In genomic region chr10:13048762-13049161, GRCh38 we compare ENCODE assay signal across 36 cellular contexts. TPM values are rescaled to one million over a fixed set of nuclear protein-coding genes. Genes with fewer than 3 reads are reported as not detected.
"Had no signal": no experiment of that assay in that cellular context is flagged by ENCODE, and none has a peak within 500 bp of the region (broad histone marks: within the 10 kb centered on the region; RNA-seq: fewer than 3 reads in every experiment).

No MANE protein-coding gene starts in this region.

- H3K4me1 ChIP-seq: SJCRH30 had no signal

- H3K27ac ChIP-seq: brain microvascular endothelial cell, SJCRH30, SK-N-MC, WERI-Rb-1 had no signal

- H3K4me3 ChIP-seq: MG63, SJCRH30, SK-N-MC had no signal

- DNase-seq: activated CD4-positive, alpha-beta T cell treated with anti-CD3 and anti-CD28 coated beads for 1 hour; activated CD4-positive, alpha-beta T cell treated with anti-CD3 and anti-CD28 coated beads, Interleukin-2, amount 10 ng/mL, durations not matched to agents 24 days and 14 days; activated CD4-positive, alpha-beta T cell treated with anti-CD3 and anti-CD28 coated beads, Interleukin-2, amount 50 U/mL, for 4 hours; activated CD4-positive, CD25-positive, alpha-beta regulatory T cell; activated CD8-positive, alpha-beta T cell treated with anti-CD3 and anti-CD28 coated beads for 36 hours; activated effector memory CD4-positive, alpha-beta T cell treated with Interleukin-2 at 50 U/mL for 16 hours; activated naive CD4-positive, alpha-beta T cell treated with anti-CD3 and anti-CD28 coated beads, Interleukin-2, amount 10 ng/mL, durations not matched to agents 7 days and 5 days; activated naive CD8-positive, alpha-beta T cell treated with anti-CD3 and anti-CD28 coated beads, Interleukin-2, amount 50 U/mL, for 24 hours; activated T-cell treated with anti-CD3 and anti-CD28 coated beads, Interleukin-2, amount 50 U/mL, for 1 hour; amniotic stem cell; aorta; brain microvascular endothelial cell; central memory CD4-positive, alpha-beta T cell; Kasumi-1; KBM-7; MG63; NCI-H1092; NCI-H1436 treated with DMSO at 0.1 percent for 48 hours; NCI-H1694 treated with DMSO at 0.1 percent for 48 hours; NCI-H2029; NCI-H2171; NCI-H2227 treated with DMSO at 0.1 percent for 48 hours; NCI-H446; NCI-H510A treated with DMSO at 0.1 percent for 48 hours; NCI-H526 treated with DMSO at 0.1 percent for 48 hours; NCI-H774; SHP77; SJCRH30; T1000; WERI-Rb-1 had no signal

- H3K4me3 Mint-ChIP-seq: activated CD4-positive, alpha-beta T cell treated with anti-CD3 and anti-CD28 coated beads, Interleukin-2, amount 10 ng/mL, durations not matched to agents 24 days and 14 days; activated CD8-positive, alpha-beta T cell treated with anti-CD3 and anti-CD28 coated beads for 36 hours; activated naive CD4-positive, alpha-beta T cell treated with anti-CD3 and anti-CD28 coated beads, Interleukin-2, amount 10 ng/mL, durations not matched to agents 7 days and 5 days; activated naive CD8-positive, alpha-beta T cell; activated naive CD8-positive, alpha-beta T cell treated with anti-CD3 and anti-CD28 coated beads, Interleukin-2, amount 50 U/mL, for 24 hours; activated T-helper 1 cell treated with anti-CD3 and anti-CD28 coated beads, Interleukin-12 subunit alpha, Interleukin-12 subunit beta, Interleukin-2, Interleukin-4 antibody, amounts not matched to agents 30 ng/mL and 10 ng/mL and 1 ng/mL, durations not matched to agents 14 hours and 24 hours and 36 hours had no signal

- H3K36me3 Mint-ChIP-seq: activated naive CD4-positive, alpha-beta T cell treated with anti-CD3 and anti-CD28 coated beads, Interleukin-2, amount 10 ng/mL, durations not matched to agents 7 days and 5 days; activated naive CD8-positive, alpha-beta T cell had no signal

- H3K27me3 ChIP-seq: brain microvascular endothelial cell, MG63, SJCRH30 had no signal

- H3K36me3 ChIP-seq: brain microvascular endothelial cell, MG63, SJCRH30, WERI-Rb-1 had no signal

- H3K27ac Mint-ChIP-seq: activated CD4-positive, alpha-beta T cell treated with anti-CD3 and anti-CD28 coated beads, Interleukin-2, amount 10 ng/mL, durations not matched to agents 24 days and 14 days; activated CD8-positive, alpha-beta T cell treated with anti-CD3 and anti-CD28 coated beads for 36 hours; activated naive CD4-positive, alpha-beta T cell treated with anti-CD3 and anti-CD28 coated beads, Interleukin-2, amount 10 ng/mL, durations not matched to agents 7 days and 5 days; activated naive CD8-positive, alpha-beta T cell; activated naive CD8-positive, alpha-beta T cell treated with anti-CD3 and anti-CD28 coated beads, Interleukin-2, amount 50 U/mL, for 24 hours; activated T-helper 1 cell treated with anti-CD3 and anti-CD28 coated beads, Interleukin-12 subunit alpha, Interleukin-12 subunit beta, Interleukin-2, Interleukin-4 antibody, amounts not matched to agents 30 ng/mL and 10 ng/mL and 1 ng/mL, durations not matched to agents 14 hours and 24 hours and 36 hours had no signal

- H3K9me3 Mint-ChIP-seq: activated CD4-positive, alpha-beta T cell treated with anti-CD3 and anti-CD28 coated beads, Interleukin-2, amount 10 ng/mL, durations not matched to agents 24 days and 14 days; activated CD8-positive, alpha-beta T cell treated with anti-CD3 and anti-CD28 coated beads for 36 hours; activated naive CD4-positive, alpha-beta T cell treated with anti-CD3 and anti-CD28 coated beads, Interleukin-2, amount 10 ng/mL, durations not matched to agents 7 days and 5 days; activated naive CD8-positive, alpha-beta T cell treated with anti-CD3 and anti-CD28 coated beads, Interleukin-2, amount 50 U/mL, for 24 hours; activated T-helper 1 cell treated with anti-CD3 and anti-CD28 coated beads, Interleukin-12 subunit alpha, Interleukin-12 subunit beta, Interleukin-2, Interleukin-4 antibody, amounts not matched to agents 30 ng/mL and 10 ng/mL and 1 ng/mL, durations not matched to agents 14 hours and 24 hours and 36 hours had no signal

- ATAC-seq: activated CD8-positive, alpha-beta T cell treated with anti-CD3 and anti-CD28 coated beads for 36 hours; activated naive CD8-positive, alpha-beta T cell treated with anti-CD3 and anti-CD28 coated beads, Interleukin-2, amount 50 U/mL, for 24 hours; Panc1 had no signal

- H3K9me3 ChIP-seq: MG63, SJCRH30 had no signal

- H3K4me1 Mint-ChIP-seq: activated CD4-positive, alpha-beta T cell treated with anti-CD3 and anti-CD28 coated beads, Interleukin-2, amount 10 ng/mL, durations not matched to agents 24 days and 14 days; activated naive CD4-positive, alpha-beta T cell treated with anti-CD3 and anti-CD28 coated beads, Interleukin-2, amount 10 ng/mL, durations not matched to agents 7 days and 5 days; activated naive CD8-positive, alpha-beta T cell treated with anti-CD3 and anti-CD28 coated beads, Interleukin-2, amount 50 U/mL, for 24 hours had no signal

RNA-seq across cellular contexts. Expression of gene CCDC3, which starts 47.2 kb away (rescaled TPM):
- total RNA-seq: activated CD8-positive, alpha-beta memory T cell treated with anti-CD3 and anti-CD28 coated beads for 36 hours; activated CD8-positive, alpha-beta T cell treated with anti-CD3 and anti-CD28 coated beads for 36 hours; RPMI7951 had no signal
